In the genomic region with DNA sequence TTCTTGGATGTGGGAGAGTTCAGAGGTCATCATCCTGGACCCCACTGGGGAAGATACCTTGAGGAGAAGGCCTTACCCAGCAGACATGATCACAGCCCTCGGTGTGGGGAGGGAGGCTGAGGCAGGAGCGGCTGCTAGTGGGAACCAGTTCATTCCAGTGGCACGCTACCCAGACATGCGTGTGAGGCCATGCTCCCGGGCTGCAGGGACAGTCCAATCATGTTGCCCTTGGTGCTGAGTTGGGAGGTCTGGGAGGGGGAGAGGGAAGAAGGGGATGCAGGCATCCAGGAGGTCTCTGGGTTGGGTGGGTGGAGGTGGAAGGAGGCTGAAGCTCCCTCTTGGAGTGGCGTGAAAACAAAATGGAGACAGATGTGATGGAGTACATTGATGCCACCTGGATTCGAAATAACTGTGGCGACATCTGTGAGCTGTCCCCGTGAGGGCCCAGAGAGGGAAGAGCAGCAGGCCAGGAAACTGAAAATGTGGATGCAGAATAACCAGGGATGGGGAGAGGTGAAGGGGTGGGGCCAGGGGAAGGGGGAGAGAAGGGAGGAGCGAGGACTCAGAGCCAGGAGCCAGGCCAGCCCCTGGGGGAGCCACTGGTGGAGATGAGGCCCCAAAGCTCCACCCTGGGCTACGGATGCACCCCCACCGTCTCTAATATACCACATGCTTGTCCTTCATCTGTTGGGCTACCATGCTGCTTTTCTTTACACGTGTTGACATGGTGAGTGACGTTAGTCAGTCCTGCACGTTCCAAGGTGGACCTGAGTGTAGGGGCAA, we compare ENCODE assay signal across 1 cellular context.
TF ChIP-seq lines count a peak whose summit lies in the region.

No MANE protein-coding gene starts in this region.

TF ChIP-seq in HepG2, 621 proteins besides CTCF, POLR2A, EP300 and RAD21:
- no peak for TF ChIP-seq TARDBP (CRISPR knock-in tag; IDR thresholded peaks at IDR 0.05)
- TF ChIP-seq, protein P1, sequence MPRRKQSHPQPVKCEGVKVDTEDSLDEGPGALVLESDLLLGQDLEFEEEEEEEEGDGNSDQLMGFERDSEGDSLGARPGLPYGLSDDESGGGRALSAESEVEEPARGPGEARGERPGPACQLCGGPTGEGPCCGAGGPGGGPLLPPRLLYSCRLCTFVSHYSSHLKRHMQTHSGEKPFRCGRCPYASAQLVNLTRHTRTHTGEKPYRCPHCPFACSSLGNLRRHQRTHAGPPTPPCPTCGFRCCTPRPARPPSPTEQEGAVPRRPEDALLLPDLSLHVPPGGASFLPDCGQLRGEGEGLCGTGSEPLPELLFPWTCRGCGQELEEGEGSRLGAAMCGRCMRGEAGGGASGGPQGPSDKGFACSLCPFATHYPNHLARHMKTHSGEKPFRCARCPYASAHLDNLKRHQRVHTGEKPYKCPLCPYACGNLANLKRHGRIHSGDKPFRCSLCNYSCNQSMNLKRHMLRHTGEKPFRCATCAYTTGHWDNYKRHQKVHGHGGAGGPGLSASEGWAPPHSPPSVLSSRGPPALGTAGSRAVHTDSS (CRISPR knock-in tag; conservative IDR thresholded peaks at IDR 0.05): no peak
- TF ChIP-seq, protein P2, sequence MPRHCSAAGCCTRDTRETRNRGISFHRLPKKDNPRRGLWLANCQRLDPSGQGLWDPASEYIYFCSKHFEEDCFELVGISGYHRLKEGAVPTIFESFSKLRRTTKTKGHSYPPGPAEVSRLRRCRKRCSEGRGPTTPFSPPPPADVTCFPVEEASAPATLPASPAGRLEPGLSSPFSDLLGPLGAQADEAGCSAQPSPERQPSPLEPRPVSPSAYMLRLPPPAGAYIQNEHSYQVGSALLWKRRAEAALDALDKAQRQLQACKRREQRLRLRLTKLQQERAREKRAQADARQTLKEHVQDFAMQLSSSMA (CRISPR knock-in tag; IDR thresholded peaks at IDR 0.05): no peak
- TF ChIP-seq HNRNPUL1 (IDR thresholded peaks at IDR 0.05; ENCODE audit: low read depth, low read length): no peak
- no peak for TF ChIP-seq ZNF713 (CRISPR knock-in tag; IDR thresholded peaks at IDR 0.05)
- no peak for TF ChIP-seq BORCS8-MEF2B (CRISPR knock-in tag; IDR thresholded peaks at IDR 0.05)
- TF ChIP-seq, protein P3, sequence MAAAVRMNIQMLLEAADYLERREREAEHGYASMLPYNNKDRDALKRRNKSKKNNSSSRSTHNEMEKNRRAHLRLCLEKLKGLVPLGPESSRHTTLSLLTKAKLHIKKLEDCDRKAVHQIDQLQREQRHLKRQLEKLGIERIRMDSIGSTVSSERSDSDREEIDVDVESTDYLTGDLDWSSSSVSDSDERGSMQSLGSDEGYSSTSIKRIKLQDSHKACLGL (CRISPR knock-in tag; IDR thresholded peaks at IDR 0.05): no peak
- TF ChIP-seq, protein P4, sequence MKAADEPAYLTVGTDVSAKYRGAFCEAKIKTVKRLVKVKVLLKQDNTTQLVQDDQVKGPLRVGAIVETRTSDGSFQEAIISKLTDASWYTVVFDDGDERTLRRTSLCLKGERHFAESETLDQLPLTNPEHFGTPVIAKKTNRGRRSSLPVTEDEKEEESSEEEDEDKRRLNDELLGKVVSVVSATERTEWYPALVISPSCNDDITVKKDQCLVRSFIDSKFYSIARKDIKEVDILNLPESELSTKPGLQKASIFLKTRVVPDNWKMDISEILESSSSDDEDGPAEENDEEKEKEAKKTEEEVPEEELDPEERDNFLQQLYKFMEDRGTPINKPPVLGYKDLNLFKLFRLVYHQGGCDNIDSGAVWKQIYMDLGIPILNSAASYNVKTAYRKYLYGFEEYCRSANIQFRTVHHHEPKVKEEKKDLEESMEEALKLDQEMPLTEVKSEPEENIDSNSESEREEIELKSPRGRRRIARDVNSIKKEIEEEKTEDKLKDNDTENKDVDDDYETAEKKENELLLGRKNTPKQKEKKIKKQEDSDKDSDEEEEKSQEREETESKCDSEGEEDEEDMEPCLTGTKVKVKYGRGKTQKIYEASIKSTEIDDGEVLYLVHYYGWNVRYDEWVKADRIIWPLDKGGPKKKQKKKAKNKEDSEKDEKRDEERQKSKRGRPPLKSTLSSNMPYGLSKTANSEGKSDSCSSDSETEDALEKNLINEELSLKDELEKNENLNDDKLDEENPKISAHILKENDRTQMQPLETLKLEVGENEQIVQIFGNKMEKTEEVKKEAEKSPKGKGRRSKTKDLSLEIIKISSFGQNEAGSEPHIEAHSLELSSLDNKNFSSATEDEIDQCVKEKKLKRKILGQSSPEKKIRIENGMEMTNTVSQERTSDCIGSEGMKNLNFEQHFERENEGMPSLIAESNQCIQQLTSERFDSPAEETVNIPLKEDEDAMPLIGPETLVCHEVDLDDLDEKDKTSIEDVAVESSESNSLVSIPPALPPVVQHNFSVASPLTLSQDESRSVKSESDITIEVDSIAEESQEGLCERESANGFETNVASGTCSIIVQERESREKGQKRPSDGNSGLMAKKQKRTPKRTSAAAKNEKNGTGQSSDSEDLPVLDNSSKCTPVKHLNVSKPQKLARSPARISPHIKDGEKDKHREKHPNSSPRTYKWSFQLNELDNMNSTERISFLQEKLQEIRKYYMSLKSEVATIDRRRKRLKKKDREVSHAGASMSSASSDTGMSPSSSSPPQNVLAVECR (CRISPR knock-in tag; IDR thresholded peaks at IDR 0.05; ENCODE audit: borderline replicate concordance): no peak
- TF ChIP-seq, protein P5, sequence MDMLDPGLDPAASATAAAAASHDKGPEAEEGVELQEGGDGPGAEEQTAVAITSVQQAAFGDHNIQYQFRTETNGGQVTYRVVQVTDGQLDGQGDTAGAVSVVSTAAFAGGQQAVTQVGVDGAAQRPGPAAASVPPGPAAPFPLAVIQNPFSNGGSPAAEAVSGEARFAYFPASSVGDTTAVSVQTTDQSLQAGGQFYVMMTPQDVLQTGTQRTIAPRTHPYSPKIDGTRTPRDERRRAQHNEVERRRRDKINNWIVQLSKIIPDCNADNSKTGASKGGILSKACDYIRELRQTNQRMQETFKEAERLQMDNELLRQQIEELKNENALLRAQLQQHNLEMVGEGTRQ (IDR thresholded peaks at IDR 0.05; ENCODE audit: low read depth, low read length): no peak
- TF ChIP-seq, protein P5 (CRISPR knock-in tag; IDR thresholded peaks at IDR 0.05; ENCODE audit: borderline replicate concordance): no peak
- no peak for TF ChIP-seq HDAC6 (IDR thresholded peaks at IDR 0.05; ENCODE audit: low read depth, low read length)
- no peak for TF ChIP-seq ZNF709 (CRISPR knock-in tag; IDR thresholded peaks at IDR 0.05)
- TF ChIP-seq, protein P6, sequence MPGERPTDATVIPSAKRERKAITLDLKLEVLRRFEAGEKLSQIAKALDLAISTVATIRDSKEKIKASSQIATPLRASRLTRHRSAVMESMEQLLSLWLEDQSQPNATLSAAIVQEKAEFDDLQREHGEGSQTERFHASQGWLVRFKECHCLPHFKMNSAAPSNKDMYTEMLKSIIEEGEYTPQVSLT (CRISPR knock-in tag; IDR thresholded peaks at IDR 0.05; ENCODE audit: borderline replicate concordance, low read depth): no peak
- TF ChIP-seq TGIF2 (CRISPR knock-in tag; IDR thresholded peaks at IDR 0.05): no peak
- TF ChIP-seq, protein P7, sequence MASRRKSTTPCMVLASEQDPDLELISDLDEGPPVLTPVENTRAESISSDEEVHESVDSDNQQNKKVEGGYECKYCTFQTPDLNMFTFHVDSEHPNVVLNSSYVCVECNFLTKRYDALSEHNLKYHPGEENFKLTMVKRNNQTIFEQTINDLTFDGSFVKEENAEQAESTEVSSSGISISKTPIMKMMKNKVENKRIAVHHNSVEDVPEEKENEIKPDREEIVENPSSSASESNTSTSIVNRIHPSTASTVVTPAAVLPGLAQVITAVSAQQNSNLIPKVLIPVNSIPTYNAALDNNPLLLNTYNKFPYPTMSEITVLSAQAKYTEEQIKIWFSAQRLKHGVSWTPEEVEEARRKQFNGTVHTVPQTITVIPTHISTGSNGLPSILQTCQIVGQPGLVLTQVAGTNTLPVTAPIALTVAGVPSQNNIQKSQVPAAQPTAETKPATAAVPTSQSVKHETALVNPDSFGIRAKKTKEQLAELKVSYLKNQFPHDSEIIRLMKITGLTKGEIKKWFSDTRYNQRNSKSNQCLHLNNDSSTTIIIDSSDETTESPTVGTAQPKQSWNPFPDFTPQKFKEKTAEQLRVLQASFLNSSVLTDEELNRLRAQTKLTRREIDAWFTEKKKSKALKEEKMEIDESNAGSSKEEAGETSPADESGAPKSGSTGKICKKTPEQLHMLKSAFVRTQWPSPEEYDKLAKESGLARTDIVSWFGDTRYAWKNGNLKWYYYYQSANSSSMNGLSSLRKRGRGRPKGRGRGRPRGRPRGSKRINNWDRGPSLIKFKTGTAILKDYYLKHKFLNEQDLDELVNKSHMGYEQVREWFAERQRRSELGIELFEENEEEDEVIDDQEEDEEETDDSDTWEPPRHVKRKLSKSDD (CRISPR knock-in tag; IDR thresholded peaks at IDR 0.05; ENCODE audit: low read depth): no peak
- no peak for TF ChIP-seq DMAP1 (CRISPR knock-in tag; IDR thresholded peaks at IDR 0.05)
- TF ChIP-seq, protein P8, sequence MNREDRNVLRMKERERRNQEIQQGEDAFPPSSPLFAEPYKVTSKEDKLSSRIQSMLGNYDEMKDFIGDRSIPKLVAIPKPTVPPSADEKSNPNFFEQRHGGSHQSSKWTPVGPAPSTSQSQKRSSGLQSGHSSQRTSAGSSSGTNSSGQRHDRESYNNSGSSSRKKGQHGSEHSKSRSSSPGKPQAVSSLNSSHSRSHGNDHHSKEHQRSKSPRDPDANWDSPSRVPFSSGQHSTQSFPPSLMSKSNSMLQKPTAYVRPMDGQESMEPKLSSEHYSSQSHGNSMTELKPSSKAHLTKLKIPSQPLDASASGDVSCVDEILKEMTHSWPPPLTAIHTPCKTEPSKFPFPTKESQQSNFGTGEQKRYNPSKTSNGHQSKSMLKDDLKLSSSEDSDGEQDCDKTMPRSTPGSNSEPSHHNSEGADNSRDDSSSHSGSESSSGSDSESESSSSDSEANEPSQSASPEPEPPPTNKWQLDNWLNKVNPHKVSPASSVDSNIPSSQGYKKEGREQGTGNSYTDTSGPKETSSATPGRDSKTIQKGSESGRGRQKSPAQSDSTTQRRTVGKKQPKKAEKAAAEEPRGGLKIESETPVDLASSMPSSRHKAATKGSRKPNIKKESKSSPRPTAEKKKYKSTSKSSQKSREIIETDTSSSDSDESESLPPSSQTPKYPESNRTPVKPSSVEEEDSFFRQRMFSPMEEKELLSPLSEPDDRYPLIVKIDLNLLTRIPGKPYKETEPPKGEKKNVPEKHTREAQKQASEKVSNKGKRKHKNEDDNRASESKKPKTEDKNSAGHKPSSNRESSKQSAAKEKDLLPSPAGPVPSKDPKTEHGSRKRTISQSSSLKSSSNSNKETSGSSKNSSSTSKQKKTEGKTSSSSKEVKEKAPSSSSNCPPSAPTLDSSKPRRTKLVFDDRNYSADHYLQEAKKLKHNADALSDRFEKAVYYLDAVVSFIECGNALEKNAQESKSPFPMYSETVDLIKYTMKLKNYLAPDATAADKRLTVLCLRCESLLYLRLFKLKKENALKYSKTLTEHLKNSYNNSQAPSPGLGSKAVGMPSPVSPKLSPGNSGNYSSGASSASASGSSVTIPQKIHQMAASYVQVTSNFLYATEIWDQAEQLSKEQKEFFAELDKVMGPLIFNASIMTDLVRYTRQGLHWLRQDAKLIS (CRISPR knock-in tag; IDR thresholded peaks at IDR 0.05): no peak
- TF ChIP-seq, protein P9, sequence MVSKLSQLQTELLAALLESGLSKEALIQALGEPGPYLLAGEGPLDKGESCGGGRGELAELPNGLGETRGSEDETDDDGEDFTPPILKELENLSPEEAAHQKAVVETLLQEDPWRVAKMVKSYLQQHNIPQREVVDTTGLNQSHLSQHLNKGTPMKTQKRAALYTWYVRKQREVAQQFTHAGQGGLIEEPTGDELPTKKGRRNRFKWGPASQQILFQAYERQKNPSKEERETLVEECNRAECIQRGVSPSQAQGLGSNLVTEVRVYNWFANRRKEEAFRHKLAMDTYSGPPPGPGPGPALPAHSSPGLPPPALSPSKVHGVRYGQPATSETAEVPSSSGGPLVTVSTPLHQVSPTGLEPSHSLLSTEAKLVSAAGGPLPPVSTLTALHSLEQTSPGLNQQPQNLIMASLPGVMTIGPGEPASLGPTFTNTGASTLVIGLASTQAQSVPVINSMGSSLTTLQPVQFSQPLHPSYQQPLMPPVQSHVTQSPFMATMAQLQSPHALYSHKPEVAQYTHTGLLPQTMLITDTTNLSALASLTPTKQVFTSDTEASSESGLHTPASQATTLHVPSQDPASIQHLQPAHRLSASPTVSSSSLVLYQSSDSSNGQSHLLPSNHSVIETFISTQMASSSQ (IDR thresholded peaks at IDR 0.05; ENCODE audit: low read depth): no peak
- TF ChIP-seq, protein P9 (CRISPR knock-in tag; IDR thresholded peaks at IDR 0.05; ENCODE audit: borderline replicate concordance): no peak
- no peak for TF ChIP-seq KDM4B (CRISPR knock-in tag; IDR thresholded peaks at IDR 0.05)
- TF ChIP-seq CCAR2 (optimal IDR thresholded peaks at IDR 0.05; ENCODE audit: low read depth, low read length): no peak
